Comparison of ENCODE assay signal across 1 cellular context in the genomic region with DNA sequence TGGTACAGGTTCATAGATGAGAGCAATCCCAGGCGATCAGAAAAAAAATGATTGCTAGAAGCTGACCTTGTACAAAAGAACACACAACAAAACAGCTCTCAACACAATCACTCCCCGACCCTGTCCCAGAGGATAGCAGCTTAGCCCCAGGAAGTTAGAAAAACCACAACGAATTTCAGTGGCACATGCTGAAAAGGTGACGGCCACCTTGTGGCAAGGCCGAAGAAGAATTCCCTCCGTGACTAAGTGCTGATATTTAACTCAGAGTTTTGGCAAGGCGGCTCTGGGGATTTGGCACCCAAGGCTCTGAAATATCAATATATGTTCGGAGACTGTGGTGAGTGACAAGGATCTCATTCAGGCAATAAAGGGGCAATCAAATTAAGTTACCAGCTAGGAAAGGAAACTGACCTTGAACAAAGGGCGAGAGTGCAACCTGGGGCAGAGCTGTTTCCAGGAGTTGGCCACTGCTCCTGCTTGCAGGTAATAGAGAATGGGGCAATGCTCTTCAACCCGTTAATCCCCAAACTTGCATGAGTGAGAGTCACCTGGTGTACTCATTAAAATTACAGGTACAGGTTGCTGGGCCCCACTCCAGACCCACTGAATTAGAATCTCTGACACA.
TF ChIP-seq lines count a peak whose summit lies in the region.

No MANE protein-coding gene starts in this region.

TF ChIP-seq in SK-N-SH, 30 proteins besides CTCF, POLR2A, EP300 and RAD21 (continued from another document):
- no peak for TF ChIP-seq TEAD4 (IDR thresholded peaks at IDR 0.05; ENCODE audit: borderline replicate concordance, insufficient read depth)
- TF ChIP-seq TAF1 (IDR thresholded peaks at IDR 0.05; ENCODE audit: borderline replicate concordance, low read depth, low read length): no peak
- TF ChIP-seq YY1 (IDR thresholded peaks at IDR 0.05; ENCODE audit: low read depth): no peak
- TF ChIP-seq SMC3 (IDR thresholded peaks at IDR 0.05; ENCODE audit: low read depth, low read length): no peak
- TF ChIP-seq, protein P1, sequence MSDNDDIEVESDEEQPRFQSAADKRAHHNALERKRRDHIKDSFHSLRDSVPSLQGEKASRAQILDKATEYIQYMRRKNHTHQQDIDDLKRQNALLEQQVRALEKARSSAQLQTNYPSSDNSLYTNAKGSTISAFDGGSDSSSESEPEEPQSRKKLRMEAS (IDR thresholded peaks at IDR 0.05; ENCODE audit: low read depth): no peak
- TF ChIP-seq TCF12 (IDR thresholded peaks at IDR 0.05): no peak
- no peak for TF ChIP-seq FOSL2 (IDR thresholded peaks at IDR 0.05; ENCODE audit: borderline replicate concordance, low read depth)
- TF ChIP-seq, protein P2, sequence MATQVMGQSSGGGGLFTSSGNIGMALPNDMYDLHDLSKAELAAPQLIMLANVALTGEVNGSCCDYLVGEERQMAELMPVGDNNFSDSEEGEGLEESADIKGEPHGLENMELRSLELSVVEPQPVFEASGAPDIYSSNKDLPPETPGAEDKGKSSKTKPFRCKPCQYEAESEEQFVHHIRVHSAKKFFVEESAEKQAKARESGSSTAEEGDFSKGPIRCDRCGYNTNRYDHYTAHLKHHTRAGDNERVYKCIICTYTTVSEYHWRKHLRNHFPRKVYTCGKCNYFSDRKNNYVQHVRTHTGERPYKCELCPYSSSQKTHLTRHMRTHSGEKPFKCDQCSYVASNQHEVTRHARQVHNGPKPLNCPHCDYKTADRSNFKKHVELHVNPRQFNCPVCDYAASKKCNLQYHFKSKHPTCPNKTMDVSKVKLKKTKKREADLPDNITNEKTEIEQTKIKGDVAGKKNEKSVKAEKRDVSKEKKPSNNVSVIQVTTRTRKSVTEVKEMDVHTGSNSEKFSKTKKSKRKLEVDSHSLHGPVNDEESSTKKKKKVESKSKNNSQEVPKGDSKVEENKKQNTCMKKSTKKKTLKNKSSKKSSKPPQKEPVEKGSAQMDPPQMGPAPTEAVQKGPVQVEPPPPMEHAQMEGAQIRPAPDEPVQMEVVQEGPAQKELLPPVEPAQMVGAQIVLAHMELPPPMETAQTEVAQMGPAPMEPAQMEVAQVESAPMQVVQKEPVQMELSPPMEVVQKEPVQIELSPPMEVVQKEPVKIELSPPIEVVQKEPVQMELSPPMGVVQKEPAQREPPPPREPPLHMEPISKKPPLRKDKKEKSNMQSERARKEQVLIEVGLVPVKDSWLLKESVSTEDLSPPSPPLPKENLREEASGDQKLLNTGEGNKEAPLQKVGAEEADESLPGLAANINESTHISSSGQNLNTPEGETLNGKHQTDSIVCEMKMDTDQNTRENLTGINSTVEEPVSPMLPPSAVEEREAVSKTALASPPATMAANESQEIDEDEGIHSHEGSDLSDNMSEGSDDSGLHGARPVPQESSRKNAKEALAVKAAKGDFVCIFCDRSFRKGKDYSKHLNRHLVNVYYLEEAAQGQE (IDR thresholded peaks at IDR 0.05; ENCODE audit: low read depth, low read length): no peak
- TF ChIP-seq, protein P3, sequence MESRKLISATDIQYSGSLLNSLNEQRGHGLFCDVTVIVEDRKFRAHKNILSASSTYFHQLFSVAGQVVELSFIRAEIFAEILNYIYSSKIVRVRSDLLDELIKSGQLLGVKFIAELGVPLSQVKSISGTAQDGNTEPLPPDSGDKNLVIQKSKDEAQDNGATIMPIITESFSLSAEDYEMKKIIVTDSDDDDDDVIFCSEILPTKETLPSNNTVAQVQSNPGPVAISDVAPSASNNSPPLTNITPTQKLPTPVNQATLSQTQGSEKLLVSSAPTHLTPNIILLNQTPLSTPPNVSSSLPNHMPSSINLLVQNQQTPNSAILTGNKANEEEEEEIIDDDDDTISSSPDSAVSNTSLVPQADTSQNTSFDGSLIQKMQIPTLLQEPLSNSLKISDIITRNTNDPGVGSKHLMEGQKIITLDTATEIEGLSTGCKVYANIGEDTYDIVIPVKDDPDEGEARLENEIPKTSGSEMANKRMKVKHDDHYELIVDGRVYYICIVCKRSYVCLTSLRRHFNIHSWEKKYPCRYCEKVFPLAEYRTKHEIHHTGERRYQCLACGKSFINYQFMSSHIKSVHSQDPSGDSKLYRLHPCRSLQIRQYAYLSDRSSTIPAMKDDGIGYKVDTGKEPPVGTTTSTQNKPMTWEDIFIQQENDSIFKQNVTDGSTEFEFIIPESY (IDR thresholded peaks at IDR 0.05; ENCODE audit: borderline replicate concordance, low read depth): no peak
- TF ChIP-seq NRF1 (IDR thresholded peaks at IDR 0.05; ENCODE audit: low read depth, low read length): no peak
- no peak for TF ChIP-seq GATA2 (CRISPR knock-in tag; IDR thresholded peaks at IDR 0.05)
- TF ChIP-seq, protein P4, sequence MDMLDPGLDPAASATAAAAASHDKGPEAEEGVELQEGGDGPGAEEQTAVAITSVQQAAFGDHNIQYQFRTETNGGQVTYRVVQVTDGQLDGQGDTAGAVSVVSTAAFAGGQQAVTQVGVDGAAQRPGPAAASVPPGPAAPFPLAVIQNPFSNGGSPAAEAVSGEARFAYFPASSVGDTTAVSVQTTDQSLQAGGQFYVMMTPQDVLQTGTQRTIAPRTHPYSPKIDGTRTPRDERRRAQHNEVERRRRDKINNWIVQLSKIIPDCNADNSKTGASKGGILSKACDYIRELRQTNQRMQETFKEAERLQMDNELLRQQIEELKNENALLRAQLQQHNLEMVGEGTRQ (IDR thresholded peaks at IDR 0.05; ENCODE audit: borderline replicate concordance, low read depth, low read length): no peak
- TF ChIP-seq FOXM1 (IDR thresholded peaks at IDR 0.05; ENCODE audit: low read depth): no peak
- TF ChIP-seq GABPA (IDR thresholded peaks at IDR 0.05; ENCODE audit: low read depth): no peak
